In the genomic region with DNA sequence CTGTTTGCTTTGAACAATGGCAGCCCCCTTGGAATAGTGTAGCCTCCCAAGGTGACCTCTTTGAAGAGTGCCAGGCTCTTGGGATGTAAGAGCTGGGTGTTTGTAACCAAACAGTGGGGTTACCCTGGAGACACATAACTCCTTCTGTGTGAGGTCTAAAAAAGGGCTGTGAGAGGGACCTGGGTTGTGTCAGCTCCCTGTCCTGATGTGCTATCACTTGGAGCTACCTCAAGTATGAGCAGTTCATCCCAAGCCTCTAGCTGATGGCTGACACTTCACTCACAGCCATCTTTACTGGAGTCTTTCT, we compare ENCODE assay signal across 12 cellular contexts. TPM values are rescaled to one million over a fixed set of nuclear protein-coding genes. Genes with fewer than 3 reads are reported as not detected.
DNase-seq lines count a peak whose midpoint lies in the region; ATAC-seq and TF ChIP-seq lines count a peak whose summit lies in the region.
"Had no signal": no experiment of that assay in that cellular context is flagged by ENCODE, and none has a peak within 500 bp of the region (broad histone marks: within the 10 kb centered on the region; RNA-seq: fewer than 3 reads in every experiment).

No MANE protein-coding gene starts in this region.

- no peaks in the 10 kb centered on the region for H3K9me3 ChIP-seq in SJSA1 (replicated peaks)
- H3K9me3 ChIP-seq in mesodermal cell (ENCODE audit: control insufficient read depth, low read length), result no peaks in the 10 kb centered on the region
- no peaks in the 10 kb centered on the region for H3K9me3 ChIP-seq in upper lobe of right lung
- no peaks in the 10 kb centered on the region for H3K9me3 ChIP-seq in OCI-LY7 (ENCODE audit: low read length)

- CTCF ChIA-PET in OCI-LY7 (lab: Charles Lee; ENCODE audit: unreplicated experiment), result interaction anchor here (0.9 kb wide), 1 partner anchor 336 kb away, joined by 3 read pairs; no protein-coding TSS in a partner anchor

- BruUV-seq in OCI-LY7 (replicated peaks; lab: Mats Ljungman, UMichigan), result no TSS peak

- peak overlapping the region; percentile 46 for H3K27ac ChIP-seq in SJSA1
- peak overlapping the region; percentile 97 for H3K27ac ChIP-seq in mesodermal cell (ENCODE audit: low read depth, low read length, severe bottlenecking)
- H3K27ac ChIP-seq in upper lobe of right lung, result peak overlapping the region; percentile 70
- H3K27ac ChIP-seq in OCI-LY7 (ENCODE audit: low read depth, low read length, poor library complexity, severe bottlenecking), result no peak overlapping the region

- intact Hi-C loops in upper lobe of right lung (cut with DNase I), result no loop called here
- intact Hi-C loops in OCI-LY7 (cut with micrococcal nuclease; ENCODE audit: unreplicated experiment), result no loop called here

- H3K4me1 ChIP-seq in SJSA1 (replicated peaks) (peaks cover 23% of the 10 kb centered on the region), mesodermal cell (ENCODE audit: control insufficient read depth, insufficient read depth, low read length, poor library complexity, severe bottlenecking) (peaks cover 22% of the 10 kb centered on the region), upper lobe of right lung (peaks cover 18% of the 10 kb centered on the region), OCI-LY7 (ENCODE audit: insufficient read depth, low read length, poor library complexity, severe bottlenecking) (no peaks in the 10 kb centered on the region)

- no peaks in the 10 kb centered on the region for H3K9me2 ChIP-seq in OCI-LY7 (ENCODE audit: insufficient read depth, low read length)

- DNase-seq in SJSA1 (ENCODE audit: low read depth in 1 of 2, low spot score in 2 of 2) (peak in 1 of 2 experiments; percentile 47), fibroblast of peridontal ligament (ENCODE audit: extremely low read depth) (peak; percentile 29), upper lobe of right lung (no peak), OCI-LY7 (ENCODE audit: low spot score) (no peak), superior temporal gyrus (ENCODE audit: extremely low spot score) (no peak)
- DNase-seq in stimulated activated CD4-positive, alpha-beta T cell treated with anti-CD3 and anti-CD28 coated beads, Interleukin-2, amount 100 ng/mL, for 24 hours, result no peak
- DNase-seq: activated T-cell treated with anti-CD3 and anti-CD28 coated beads for 4 hours; anterior cingulate cortex; stimulated activated CD4-positive, alpha-beta T cell treated with anti-CD3 and anti-CD28 coated beads, Interleukin-4, amount 100 ng/mL, for 24 hours had no signal

- no peaks in the 10 kb centered on the region for H3K36me3 ChIP-seq in SJSA1
- peaks cover 34% of the 10 kb centered on the region for H3K36me3 ChIP-seq in mesodermal cell (ENCODE audit: control insufficient read depth, insufficient read depth, low read length)
- no peaks in the 10 kb centered on the region for H3K36me3 ChIP-seq in upper lobe of right lung
- no peaks in the 10 kb centered on the region for H3K36me3 ChIP-seq in OCI-LY7 (ENCODE audit: insufficient read depth, low read length)

- no peaks in the 10 kb centered on the region for H4K20me1 ChIP-seq in OCI-LY7 (ENCODE audit: insufficient read depth, low read length)

- ATAC-seq in upper lobe of right lung, result no peak
- ATAC-seq in HG02938 (IDR thresholded peaks at IDR 0.05; ENCODE audit: unreplicated experiment), result no peak

- H2AFZ ChIP-seq in OCI-LY7 (ENCODE audit: low read length), result no peak overlapping the region

- no peak for TF ChIP-seq CTCF in upper lobe of right lung (IDR thresholded peaks at IDR 0.05)
- TF ChIP-seq CTCF in OCI-LY7 (conservative IDR thresholded peaks at IDR 0.05; ENCODE audit: low read length), result no peak

- H3K79me2 ChIP-seq in OCI-LY7 (ENCODE audit: insufficient read depth, low read depth, low read length), result no peaks in the 10 kb centered on the region

- H3K4me2 ChIP-seq in OCI-LY7 (ENCODE audit: low read length), result no peak overlapping the region

- 0 out of 2 replicates have a peak, but pooled peaks cover under 1% of the 10 kb centered on the region for H3K27me3 ChIP-seq in SJSA1 (replicated peaks)
- no peaks in the 10 kb centered on the region for H3K27me3 ChIP-seq in upper lobe of right lung

- POLR2A ChIA-PET in OCI-LY7 (lab: Charles Lee), result interaction anchor here (0.8 kb wide), 1 partner anchor 11 kb away, joined by 3 read pairs; no protein-coding TSS in a partner anchor

- H3K4me3 ChIP-seq in SJSA1 (no peak overlapping the region), mesodermal cell (ENCODE audit: extremely low read depth, insufficient read depth, low read length, poor library complexity, severe bottlenecking) (no peak overlapping the region), upper lobe of right lung (no peak overlapping the region), OCI-LY7 (ENCODE audit: low read depth, low read length, poor library complexity, severe bottlenecking) (no peak overlapping the region)

RNA-seq across cellular contexts. Expression of gene TSPAN18, which starts 40.2 kb away (rescaled TPM):
- total RNA-seq in SJSA1 (2014; rRNA removed; shearing (Covaris generic)), result 1.9 TPM in 1 of 2 replicates, not detected in the other
- 118 TPM for polyA plus RNA-seq in mesodermal cell (2013, experiment 1 of 2)
- polyA plus RNA-seq in mesodermal cell (2013, experiment 2 of 2), result 97.8 TPM
- total RNA-seq in upper lobe of right lung (46.4 TPM), OCI-LY7 (2022) (not detected in 2 replicates)
- not detected in 2 replicates for total RNA-seq in OCI-LY7 (2014; rRNA removed; shearing (Covaris generic))
- polyA plus RNA-seq: keratinocyte had no signal

Comparison
In these comparisons a context has a peak if more than half of its experiments do, and no peak if none do; other contexts are left out.
1. RNA of gene TSPAN18, which starts 40.2 kb away (total RNA-seq): 46.4 TPM in upper lobe of right lung (single experiment); 1.9 TPM in SJSA1 and not detected in OCI-LY7; every median in the first group is over 10 times any median in the second.